23 cellular contexts compared by ENCODE assay signal in the genomic region with DNA sequence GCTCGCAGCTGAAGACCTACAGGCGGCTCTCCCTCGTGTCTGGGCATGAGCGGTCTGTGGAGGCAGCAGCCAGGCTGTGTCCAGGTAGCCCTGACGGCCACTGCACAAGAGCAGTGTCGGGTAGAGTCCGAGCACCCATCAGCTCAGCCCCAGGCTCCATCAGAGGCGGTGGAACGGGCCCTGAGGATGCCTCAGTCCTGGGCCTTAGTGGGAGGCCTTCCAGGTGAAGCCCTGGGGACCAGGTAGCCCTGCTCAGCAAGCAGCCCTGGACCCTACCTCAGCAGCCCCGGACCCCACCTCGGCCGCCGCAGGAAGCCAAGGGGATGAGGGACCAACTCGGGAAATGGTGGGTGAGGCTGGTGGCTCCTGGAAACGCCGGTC. TPM values are rescaled to one million over a fixed set of nuclear protein-coding genes. Genes with fewer than 3 reads are reported as not detected.
"Had no signal": no experiment of that assay in that cellular context is flagged by ENCODE, and none has a peak within 500 bp of the region (broad histone marks: within the 10 kb centered on the region; RNA-seq: fewer than 3 reads in every experiment).

No MANE protein-coding gene starts in this region.

- H3K27ac ChIP-seq: brain microvascular endothelial cell, colonic mucosa, gastrocnemius medialis, neutrophil, SK-N-MC, transverse colon had no signal

- H3K4me3 Mint-ChIP-seq: activated B cell treated with CpG ODN at 0.5 μM for 24 hours; activated CD8-positive, alpha-beta T cell treated with anti-CD3 and anti-CD28 coated beads for 36 hours; activated naive CD8-positive, alpha-beta T cell treated with anti-CD3 and anti-CD28 coated beads, Interleukin-2, amount 50 U/mL, for 24 hours; activated T-cell treated with anti-CD3 and anti-CD28 coated beads, Interleukin-2, amount 50 U/mL, for 24 hours; natural killer cell; T-helper 2 cell treated with Interferon-gamma antibody and Interleukin-4, amounts not matched to agents 5 μg/mL and 100 μg/mL, for 36 hours had no signal

- H3K36me3 ChIP-seq: brain microvascular endothelial cell, colonic mucosa, gastrocnemius medialis, neutrophil, transverse colon had no signal

- FAIRE-seq: endometrium, TTC549 had no signal

- H3K4me3 ChIP-seq: colonic mucosa, gastrocnemius medialis, SK-N-MC, transverse colon had no signal

- H3K27me3 ChIP-seq: brain microvascular endothelial cell, colonic mucosa, gastrocnemius medialis, neutrophil, transverse colon had no signal

- H3K27ac Mint-ChIP-seq: activated B cell treated with CpG ODN at 0.5 μM for 24 hours; activated CD8-positive, alpha-beta T cell treated with anti-CD3 and anti-CD28 coated beads for 36 hours; activated naive CD8-positive, alpha-beta T cell treated with anti-CD3 and anti-CD28 coated beads, Interleukin-2, amount 50 U/mL, for 24 hours; activated T-cell treated with anti-CD3 and anti-CD28 coated beads, Interleukin-2, amount 50 U/mL, for 24 hours; activated T-helper 2 cell treated with anti-CD3 and anti-CD28 coated beads, Interferon-gamma antibody, Interleukin-2, Interleukin-4, amounts not matched to agents 10 μg/mL and 5 μg/mL and 100 μg/mL, durations not matched to agents 14 hours and 24 hours and 36 hours; natural killer cell; T-helper 2 cell treated with Interferon-gamma antibody and Interleukin-4, amounts not matched to agents 5 μg/mL and 100 μg/mL, for 36 hours had no signal

- H3K9me3 Mint-ChIP-seq: activated naive CD8-positive, alpha-beta T cell treated with anti-CD3 and anti-CD28 coated beads, Interleukin-2, amount 50 U/mL, for 24 hours; activated T-helper 2 cell treated with anti-CD3 and anti-CD28 coated beads, Interferon-gamma antibody, Interleukin-2, Interleukin-4, amounts not matched to agents 10 μg/mL and 5 μg/mL and 100 μg/mL, durations not matched to agents 14 hours and 24 hours and 36 hours; natural killer cell; T-helper 2 cell treated with Interferon-gamma antibody and Interleukin-4, amounts not matched to agents 5 μg/mL and 100 μg/mL, for 36 hours had no signal

- H3K4me1 ChIP-seq: colonic mucosa, gastrocnemius medialis, transverse colon had no signal

- DNase-seq: activated B cell treated with CpG ODN at 0.5 μM for 24 hours; activated CD4-positive, alpha-beta T cell treated with anti-CD3 and anti-CD28 coated beads for 4 hours; activated CD8-positive, alpha-beta T cell treated with anti-CD3 and anti-CD28 coated beads for 36 hours; activated naive CD4-positive, alpha-beta T cell treated with Interleukin-2 at 50 U/mL for 16 hours; activated naive CD8-positive, alpha-beta T cell treated with anti-CD3 and anti-CD28 coated beads, Interleukin-2, amount 50 U/mL, for 24 hours; activated T-cell treated with anti-CD3 and anti-CD28 coated beads, Interleukin-2, amount 50 U/mL, for 24 hours; anterior cingulate cortex; brain microvascular endothelial cell; central memory CD4-positive, alpha-beta T cell; colonic mucosa; erythroblast; gastrocnemius medialis; head of caudate nucleus; natural killer cell; stimulated activated CD4-positive, alpha-beta T cell treated with anti-CD3 and anti-CD28 coated beads, Interleukin-2, amount 100 ng/mL, for 24 hours; stimulated activated naive CD8-positive, alpha-beta T cell treated with anti-CD3 and anti-CD28 coated beads, Interleukin-15, Interleukin-2, amounts not matched to agents 100 U/mL and 50 U/mL, for 24 hours; transverse colon had no signal

- H3K9me3 ChIP-seq: colonic mucosa, gastrocnemius medialis, neutrophil, transverse colon had no signal

- H3K4me1 Mint-ChIP-seq: activated B cell treated with CpG ODN at 0.5 μM for 24 hours; activated naive CD8-positive, alpha-beta T cell treated with anti-CD3 and anti-CD28 coated beads, Interleukin-2, amount 50 U/mL, for 24 hours had no signal

- H3K36me3 Mint-ChIP-seq: natural killer cell had no signal

- H3K27me3 Mint-ChIP-seq: activated CD8-positive, alpha-beta T cell treated with anti-CD3 and anti-CD28 coated beads for 36 hours; activated naive CD8-positive, alpha-beta T cell treated with anti-CD3 and anti-CD28 coated beads, Interleukin-2, amount 50 U/mL, for 24 hours had no signal

- ATAC-seq: activated CD8-positive, alpha-beta T cell treated with anti-CD3 and anti-CD28 coated beads for 36 hours; activated naive CD8-positive, alpha-beta T cell treated with anti-CD3 and anti-CD28 coated beads, Interleukin-2, amount 50 U/mL, for 24 hours; gastrocnemius medialis; natural killer cell; stimulated activated naive CD8-positive, alpha-beta T cell treated with anti-CD3 and anti-CD28 coated beads, Interleukin-15, Interleukin-2, amounts not matched to agents 100 U/mL and 50 U/mL, for 24 hours had no signal

RNA-seq across cellular contexts. Expression of a gene that starts 58.2 kb away (rescaled TPM):
- total RNA-seq: natural killer cell had no signal
